In the genomic region with DNA sequence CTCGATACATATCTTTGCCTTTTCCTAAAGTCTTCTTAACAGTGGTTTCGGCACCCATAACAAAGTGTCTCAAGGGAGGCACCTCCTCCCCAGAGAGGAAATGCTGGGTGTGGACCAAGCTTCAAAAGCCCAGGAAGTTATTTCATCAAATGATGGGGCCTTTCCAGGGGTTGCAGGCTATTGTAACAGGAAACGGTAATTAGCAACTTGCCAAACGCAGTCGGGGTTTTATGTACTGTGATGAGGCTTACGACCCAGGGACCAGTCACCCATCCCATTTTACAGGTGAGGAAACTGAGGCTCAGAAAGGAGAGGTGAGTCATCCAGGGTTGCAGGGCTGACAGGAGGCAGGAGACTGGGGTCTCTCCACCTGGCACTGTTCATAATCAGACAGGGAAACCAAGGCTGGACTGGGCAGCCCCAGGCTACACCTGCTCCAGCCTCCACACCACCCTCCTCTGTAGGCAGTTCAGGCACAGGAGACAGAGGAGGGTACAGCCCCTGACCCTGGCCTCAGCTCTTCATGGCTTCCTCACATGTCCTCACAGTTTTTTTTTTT, we compare ENCODE assay signal across 11 cellular contexts. TPM values are rescaled to one million over a fixed set of nuclear protein-coding genes. Genes with fewer than 3 reads are reported as not detected.
DNase-seq lines count a peak whose midpoint lies in the region; ATAC-seq lines count a peak whose summit lies in the region.
"Had no signal": no experiment of that assay in that cellular context is flagged by ENCODE, and none has a peak within 500 bp of the region (broad histone marks: within the 10 kb centered on the region; RNA-seq: fewer than 3 reads in every experiment).

No MANE protein-coding gene starts in this region.

- H3K4me3 Mint-ChIP-seq in effector memory CD8-positive, alpha-beta T cell, result peak overlapping the region; percentile 82 to 89

- H3K9me3 ChIP-seq in thymus (ENCODE audit: control insufficient read depth), result no peaks in the 10 kb centered on the region
- H3K9me3 ChIP-seq: psoas muscle had no signal

- H3K4me1 Mint-ChIP-seq in effector memory CD8-positive, alpha-beta T cell (ENCODE audit: low read depth in 2 of 2), result peaks cover 47 to 55% of the 10 kb centered on the region in 2 donors

- no peaks in the 10 kb centered on the region for H3K9me3 Mint-ChIP-seq in effector memory CD8-positive, alpha-beta T cell

- H3K36me3 ChIP-seq in thymus (ENCODE audit: control insufficient read depth, insufficient read depth), result peaks cover 81% of the 10 kb centered on the region

- peak; percentile 63 to 66 for ATAC-seq in activated CD4-positive, CD25-positive, alpha-beta regulatory T cell treated with anti-CD3 and anti-CD28 coated beads, Interleukin-2, amount 50 U/mL, for 24 hours
- ATAC-seq in effector memory CD8-positive, alpha-beta T cell (replicated peaks), result peak; percentile 94
- no peak for ATAC-seq in GM18909 (IDR thresholded peaks at IDR 0.05; ENCODE audit: poor library complexity, unreplicated experiment)
- no peak for ATAC-seq in GM18517 (IDR thresholded peaks at IDR 0.05; ENCODE audit: unreplicated experiment)
- ATAC-seq: psoas muscle had no signal

- no peak overlapping the region for H3K4me3 ChIP-seq in thymus (ENCODE audit: low read length)
- H3K4me3 ChIP-seq: psoas muscle had no signal

- WGBS in thymus, result 1% methylated on average over 6 of the region's 6 CpGs

- no peaks in the 10 kb centered on the region for H3K27me3 Mint-ChIP-seq in effector memory CD8-positive, alpha-beta T cell

- H3K36me3 Mint-ChIP-seq in effector memory CD8-positive, alpha-beta T cell (ENCODE audit: insufficient read depth), result peaks cover 64% of the 10 kb centered on the region

- H3K27ac Mint-ChIP-seq in effector memory CD8-positive, alpha-beta T cell, result peak overlapping the region; percentile 95 to 99

- DNase-seq in activated CD8-positive, alpha-beta memory T cell treated with anti-CD3 and anti-CD28 coated beads for 1 hour (ENCODE audit: extremely low read depth in 1 of 2, low read depth in 1 of 2), result peak; percentile 22 to 47
- no peak for DNase-seq in activated CD8-positive, alpha-beta memory T cell treated with anti-CD3 and anti-CD28 coated beads, Interleukin-2, amount 50 U/mL, for 48 hours
- DNase-seq in effector memory CD8-positive, alpha-beta T cell, result peak; percentile 58 to 68 (median 58)
- DNase-seq in NCI-H82 treated with DMSO at 0.1 percent for 48 hours (lab: John Stamatoyannopoulos, UW; ENCODE audit: unreplicated experiment), result no peak
- DNase-seq: ACHN, psoas muscle had no signal

- peaks cover 18% of the 10 kb centered on the region for H3K4me1 ChIP-seq in thymus (ENCODE audit: control insufficient read depth, insufficient read depth, low read length)
- H3K4me1 ChIP-seq: psoas muscle had no signal

- H3K27ac ChIP-seq in thymus (ENCODE audit: low read depth), result peak overlapping the region; percentile 68
- H3K27ac ChIP-seq: epithelial cell of prostate, psoas muscle had no signal

- H3K27me3 ChIP-seq in thymus (ENCODE audit: control insufficient read depth, insufficient read depth), result no peaks in the 10 kb centered on the region

RNA-seq across cellular contexts. Expression of a gene that starts 30.0 kb away (rescaled TPM):
- polyA plus RNA-seq in thymus, result 31.0 TPM

Comparison
In these comparisons a context has a peak if more than half of its experiments do, and no peak if none do; other contexts are left out.
1. DNase-seq: peak in activated CD8-positive, alpha-beta memory T cell treated with anti-CD3 and anti-CD28 coated beads for 1 hour (2 of 2) and effector memory CD8-positive, alpha-beta T cell (3 of 3); none in activated CD8-positive, alpha-beta memory T cell treated with anti-CD3 and anti-CD28 coated beads, Interleukin-2, amount 50 U/mL, for 48 hours (single experiment) and NCI-H82 treated with DMSO at 0.1 percent for 48 hours (single experiment).
2. ATAC-seq: peak in activated CD4-positive, CD25-positive, alpha-beta regulatory T cell treated with anti-CD3 and anti-CD28 coated beads, Interleukin-2, amount 50 U/mL, for 24 hours (2 of 2) and effector memory CD8-positive, alpha-beta T cell (single experiment); none in GM18909 (single experiment) and GM18517 (single experiment).